In the genomic region with DNA sequence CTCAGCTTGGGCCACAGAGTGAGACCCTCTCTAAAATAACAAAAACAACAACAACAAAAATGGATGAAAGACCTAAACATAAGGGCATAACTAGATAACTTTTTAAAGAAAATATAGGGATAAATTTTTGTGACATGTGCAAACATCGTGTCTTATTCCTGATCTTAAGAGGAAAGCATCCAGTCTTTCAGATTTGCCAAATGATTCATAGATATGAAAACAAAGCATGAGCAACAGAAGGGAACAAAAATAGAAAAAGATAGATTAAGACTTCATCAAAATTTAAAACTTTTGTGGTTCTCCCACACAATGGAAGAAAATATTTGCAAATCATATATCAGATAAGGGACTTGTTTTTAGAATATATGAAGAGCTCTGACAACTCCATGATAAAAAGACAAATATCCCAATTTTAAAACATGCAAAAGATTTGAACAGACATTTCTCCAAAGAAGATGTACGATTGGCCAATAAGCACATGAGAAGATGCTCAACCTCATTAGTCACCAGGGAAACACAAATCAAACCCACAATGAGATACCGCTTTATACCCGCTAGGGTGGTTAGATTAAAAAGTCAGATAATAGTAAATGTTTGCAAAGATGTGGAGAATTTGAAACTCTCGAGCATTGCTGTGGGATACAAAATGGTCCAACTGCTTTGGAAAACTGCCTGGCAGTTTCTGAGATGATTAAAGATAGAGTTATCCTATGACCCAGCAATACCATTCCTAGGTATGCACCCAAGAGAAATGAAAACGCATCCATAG, we compare ENCODE assay signal across 25 cellular contexts. TPM values are rescaled to one million over a fixed set of nuclear protein-coding genes. Genes with fewer than 3 reads are reported as not detected.
DNase-seq lines count a peak whose midpoint lies in the region; ATAC-seq and TF ChIP-seq lines count a peak whose summit lies in the region.
"Had no signal": no experiment of that assay in that cellular context is flagged by ENCODE, and none has a peak within 500 bp of the region (broad histone marks: within the 10 kb centered on the region; RNA-seq: fewer than 3 reads in every experiment).

No MANE protein-coding gene starts in this region.

- no peaks in the 10 kb centered on the region for H3K27me3 ChIP-seq in osteoblast (ENCODE audit: insufficient read depth, low read length)

- peaks cover 16% of the 10 kb centered on the region for H3K4me1 ChIP-seq in osteoblast (ENCODE audit: insufficient read depth, low read length)

- H3K9me3 Mint-ChIP-seq in effector memory CD8-positive, alpha-beta T cell, result no peaks in the 10 kb centered on the region
- H3K9me3 Mint-ChIP-seq: activated naive CD8-positive, alpha-beta T cell treated with anti-CD3 and anti-CD28 coated beads, Interleukin-2, amount 10 ng/mL, durations not matched to agents 7 days and 5 days had no signal

- H4K20me1 ChIP-seq in osteoblast (ENCODE audit: insufficient read depth, low read length), result no peaks in the 10 kb centered on the region

- no peaks in the 10 kb centered on the region for H3K79me2 ChIP-seq in osteoblast (ENCODE audit: insufficient read depth, low read length)

- no peak overlapping the region for H3K4me3 Mint-ChIP-seq in effector memory CD8-positive, alpha-beta T cell
- H3K4me3 Mint-ChIP-seq: activated naive CD8-positive, alpha-beta T cell treated with anti-CD3 and anti-CD28 coated beads, Interleukin-2, amount 10 ng/mL, durations not matched to agents 7 days and 5 days; brain; CD14-positive monocyte had no signal

- H3K4me1 Mint-ChIP-seq in effector memory CD8-positive, alpha-beta T cell (ENCODE audit: low read depth in 2 of 2), result no peaks in the 10 kb centered on the region
- H3K4me1 Mint-ChIP-seq: activated naive CD8-positive, alpha-beta T cell treated with anti-CD3 and anti-CD28 coated beads, Interleukin-2, amount 10 ng/mL, durations not matched to agents 7 days and 5 days; brain; CD14-positive monocyte had no signal

- peak; percentile 61 for DNase-seq in ELR (ENCODE audit: low read depth)
- no peak for DNase-seq in effector memory CD8-positive, alpha-beta T cell
- no peak for DNase-seq in osteoblast (ENCODE audit: insufficient read length, low spot score, missing footprints)
- no peak for DNase-seq in globus pallidus (ENCODE audit: low spot score)
- DNase-seq in head of caudate nucleus, result no peak
- DNase-seq: activated CD4-positive, alpha-beta T cell treated with anti-CD3 and anti-CD28 coated beads, Interleukin-2, amount 50 U/mL, for 1 hour; activated naive CD8-positive, alpha-beta T cell treated with anti-CD3 and anti-CD28 coated beads, Interleukin-2, amount 10 ng/mL, durations not matched to agents 7 days and 5 days; Calu3; left cardiac atrium; mesendoderm; NCI-H1105 treated with DMSO at 0.1 percent for 48 hours; NCI-H2029; NCI-H345; NCI-H774; nucleus accumbens; stimulated activated CD4-positive, alpha-beta T cell treated with anti-CD3 and anti-CD28 coated beads, Interleukin-2, amount 100 ng/mL, for 24 hours; WERI-Rb-1 had no signal

- TF ChIP-seq CTCF in osteoblast (IDR thresholded peaks at IDR 0.05; ENCODE audit: extremely low read depth, low read depth, low read length), result peak; percentile 11

- H3K27ac Mint-ChIP-seq in effector memory CD8-positive, alpha-beta T cell, result no peak overlapping the region
- H3K27ac Mint-ChIP-seq: activated naive CD8-positive, alpha-beta T cell treated with anti-CD3 and anti-CD28 coated beads, Interleukin-2, amount 10 ng/mL, durations not matched to agents 7 days and 5 days; brain had no signal

- no peak overlapping the region for H3K4me3 ChIP-seq in osteoblast (ENCODE audit: insufficient read depth, low read length)
- H3K4me3 ChIP-seq: coronary artery, smooth muscle cell had no signal

- no peaks in the 10 kb centered on the region for H3K36me3 ChIP-seq in osteoblast (ENCODE audit: insufficient read depth, low read length)
- H3K36me3 ChIP-seq: WERI-Rb-1 had no signal

- peak; percentile 48; the same call in 2 of the 3 replicates for ATAC-seq in SK-N-SH treated with all-trans-retinoic acid at 6 μM for 48 hours
- ATAC-seq in effector memory CD8-positive, alpha-beta T cell (replicated peaks), result peak; percentile 44
- ATAC-seq in GM21529 (IDR thresholded peaks at IDR 0.05; ENCODE audit: unreplicated experiment), result no peak
- ATAC-seq: HepG2, left cardiac atrium had no signal

- no peaks in the 10 kb centered on the region for H3K36me3 Mint-ChIP-seq in effector memory CD8-positive, alpha-beta T cell (ENCODE audit: insufficient read depth)

- intact Hi-C loops in head of caudate nucleus (cut with DNase I), result no loop called here

- H3K27ac ChIP-seq in osteoblast (ENCODE audit: low read depth, low read length), result peak overlapping the region; percentile 66
- H3K27ac ChIP-seq: coronary artery, HL-60, WERI-Rb-1 had no signal

- no peak overlapping the region for H2AFZ ChIP-seq in osteoblast (ENCODE audit: low read length)

- peak overlapping the region; percentile 45 for H3K4me2 ChIP-seq in osteoblast (ENCODE audit: insufficient read depth, low read length)
- H3K4me2 ChIP-seq: smooth muscle cell had no signal

- no peaks in the 10 kb centered on the region for H3K27me3 Mint-ChIP-seq in effector memory CD8-positive, alpha-beta T cell

- peaks cover 4% of the 10 kb centered on the region for H3K9me3 ChIP-seq in osteoblast (ENCODE audit: low read depth, low read length)

TF ChIP-seq in SK-N-SH treated with all-trans-retinoic acid at 6 μM for 48 hours, 23 proteins besides CTCF, POLR2A, EP300 and RAD21:
- TF ChIP-seq OSR1 (CRISPR knock-in tag; IDR thresholded peaks at IDR 0.05) (no peak), CSDC2 (CRISPR knock-in tag; IDR thresholded peaks at IDR 0.05) (no peak), RARB (CRISPR knock-in tag; IDR thresholded peaks at IDR 0.05) (no peak), ZNF565 (CRISPR knock-in tag; conservative IDR thresholded peaks at IDR 0.05; ENCODE audit: low read depth) (no peak), ZNF70 (CRISPR knock-in tag; IDR thresholded peaks at IDR 0.05) (no peak), TCF4 (CRISPR knock-in tag; IDR thresholded peaks at IDR 0.05; ENCODE audit: borderline replicate concordance) (no peak), GLIS3 (CRISPR knock-in tag; IDR thresholded peaks at IDR 0.05) (no peak), SNAI2 (CRISPR knock-in tag; IDR thresholded peaks at IDR 0.05) (no peak), ARNTL (CRISPR knock-in tag; IDR thresholded peaks at IDR 0.05; ENCODE audit: borderline replicate concordance, low read depth) (no peak), ISL1 (CRISPR knock-in tag; IDR thresholded peaks at IDR 0.05) (no peak), ZC3H10 (CRISPR knock-in tag; IDR thresholded peaks at IDR 0.05) (no peak), ESRRG (CRISPR knock-in tag; IDR thresholded peaks at IDR 0.05) (no peak), BACH2 (CRISPR knock-in tag; IDR thresholded peaks at IDR 0.05; ENCODE audit: borderline replicate concordance) (no peak), ZNF8 (CRISPR knock-in tag; IDR thresholded peaks at IDR 0.05) (no peak)
- TF ChIP-seq, protein P1, sequence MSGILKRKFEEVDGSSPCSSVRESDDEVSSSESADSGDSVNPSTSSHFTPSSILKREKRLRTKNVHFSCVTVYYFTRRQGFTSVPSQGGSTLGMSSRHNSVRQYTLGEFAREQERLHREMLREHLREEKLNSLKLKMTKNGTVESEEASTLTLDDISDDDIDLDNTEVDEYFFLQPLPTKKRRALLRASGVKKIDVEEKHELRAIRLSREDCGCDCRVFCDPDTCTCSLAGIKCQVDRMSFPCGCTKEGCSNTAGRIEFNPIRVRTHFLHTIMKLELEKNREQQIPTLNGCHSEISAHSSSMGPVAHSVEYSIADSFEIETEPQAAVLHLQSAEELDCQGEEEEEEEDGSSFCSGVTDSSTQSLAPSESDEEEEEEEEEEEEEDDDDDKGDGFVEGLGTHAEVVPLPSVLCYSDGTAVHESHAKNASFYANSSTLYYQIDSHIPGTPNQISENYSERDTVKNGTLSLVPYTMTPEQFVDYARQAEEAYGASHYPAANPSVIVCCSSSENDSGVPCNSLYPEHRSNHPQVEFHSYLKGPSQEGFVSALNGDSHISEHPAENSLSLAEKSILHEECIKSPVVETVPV (CRISPR knock-in tag; IDR thresholded peaks at IDR 0.05), result no peak
- TF ChIP-seq, protein P2, sequence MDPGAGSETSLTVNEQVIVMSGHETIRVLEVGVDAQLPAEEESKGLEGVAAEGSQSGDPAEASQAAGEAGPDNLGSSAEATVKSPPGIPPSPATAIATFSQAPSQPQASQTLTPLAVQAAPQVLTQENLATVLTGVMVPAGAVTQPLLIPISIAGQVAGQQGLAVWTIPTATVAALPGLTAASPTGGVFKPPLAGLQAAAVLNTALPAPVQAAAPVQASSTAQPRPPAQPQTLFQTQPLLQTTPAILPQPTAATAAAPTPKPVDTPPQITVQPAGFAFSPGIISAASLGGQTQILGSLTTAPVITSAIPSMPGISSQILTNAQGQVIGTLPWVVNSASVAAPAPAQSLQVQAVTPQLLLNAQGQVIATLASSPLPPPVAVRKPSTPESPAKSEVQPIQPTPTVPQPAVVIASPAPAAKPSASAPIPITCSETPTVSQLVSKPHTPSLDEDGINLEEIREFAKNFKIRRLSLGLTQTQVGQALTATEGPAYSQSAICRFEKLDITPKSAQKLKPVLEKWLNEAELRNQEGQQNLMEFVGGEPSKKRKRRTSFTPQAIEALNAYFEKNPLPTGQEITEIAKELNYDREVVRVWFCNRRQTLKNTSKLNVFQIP (CRISPR knock-in tag; IDR thresholded peaks at IDR 0.05; ENCODE audit: borderline replicate concordance, low read depth), result no peak
- TF ChIP-seq, protein P3, sequence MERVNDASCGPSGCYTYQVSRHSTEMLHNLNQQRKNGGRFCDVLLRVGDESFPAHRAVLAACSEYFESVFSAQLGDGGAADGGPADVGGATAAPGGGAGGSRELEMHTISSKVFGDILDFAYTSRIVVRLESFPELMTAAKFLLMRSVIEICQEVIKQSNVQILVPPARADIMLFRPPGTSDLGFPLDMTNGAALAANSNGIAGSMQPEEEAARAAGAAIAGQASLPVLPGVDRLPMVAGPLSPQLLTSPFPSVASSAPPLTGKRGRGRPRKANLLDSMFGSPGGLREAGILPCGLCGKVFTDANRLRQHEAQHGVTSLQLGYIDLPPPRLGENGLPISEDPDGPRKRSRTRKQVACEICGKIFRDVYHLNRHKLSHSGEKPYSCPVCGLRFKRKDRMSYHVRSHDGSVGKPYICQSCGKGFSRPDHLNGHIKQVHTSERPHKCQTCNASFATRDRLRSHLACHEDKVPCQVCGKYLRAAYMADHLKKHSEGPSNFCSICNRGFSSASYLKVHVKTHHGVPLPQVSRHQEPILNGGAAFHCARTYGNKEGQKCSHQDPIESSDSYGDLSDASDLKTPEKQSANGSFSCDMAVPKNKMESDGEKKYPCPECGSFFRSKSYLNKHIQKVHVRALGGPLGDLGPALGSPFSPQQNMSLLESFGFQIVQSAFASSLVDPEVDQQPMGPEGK (CRISPR knock-in tag; IDR thresholded peaks at IDR 0.05; ENCODE audit: borderline replicate concordance), result no peak
TF ChIP-seq in SK-N-SH treated with all-trans-retinoic acid at 6 μM for 48 hours: peak in this region for 0.

RNA-seq across cellular contexts. Expression of a gene that starts 20.3 kb away (rescaled TPM):
- total RNA-seq in osteoblast, result 37.7 and 39.1 TPM in 2 replicates
